ENCODE assay signal across 11 cellular contexts in genomic region chr17:77343031-77343866, GRCh38.
DNase-seq lines count a peak whose midpoint lies in the region; ATAC-seq and TF ChIP-seq lines count a peak whose summit lies in the region.
"Had no signal": no experiment of that assay in that cellular context is flagged by ENCODE, and none has a peak within 500 bp of the region (broad histone marks: within the 10 kb centered on the region; RNA-seq: fewer than 3 reads in every experiment).

No MANE protein-coding gene starts in this region.

- no peak for DNase-seq in activated naive CD4-positive, alpha-beta T cell treated with anti-CD3 and anti-CD28 coated beads for 36 hours
- DNase-seq in activated naive CD4-positive, alpha-beta T cell treated with anti-CD3 and anti-CD28 coated beads, Interleukin-2, amount 50 U/mL, for 16 hours, result no peak
- peak; percentile 36 for DNase-seq in activated T-cell treated with anti-CD3 and anti-CD28 coated beads, Interleukin-2, amount 50 U/mL, for 24 hours
- no peak for DNase-seq in lower lobe of right lung
- DNase-seq in upper lobe of right lung, result peak; percentile 4
- no peak for DNase-seq in MM.1S
- DNase-seq in A172 (ENCODE audit: low spot score), result no peak
- no peak for DNase-seq in omental fat pad (ENCODE audit: low spot score)
- DNase-seq: NCI-H2171; SHP77; stimulated activated CD4-positive, alpha-beta T cell treated with anti-CD3 and anti-CD28 coated beads, Interleukin-12 subunit alpha, Interleukin-12 subunit beta, amount 100 ng/mL, for 4 hours had no signal

- CTCF ChIA-PET in activated naive CD4-positive, alpha-beta T cell treated with anti-CD3 and anti-CD28 coated beads for 36 hours (lab: Charles Lee), result no interaction called here

- no peaks in the 10 kb centered on the region for H3K27me3 Mint-ChIP-seq in activated naive CD4-positive, alpha-beta T cell treated with anti-CD3 and anti-CD28 coated beads for 36 hours (ENCODE audit: low read depth)
- H3K27me3 Mint-ChIP-seq in activated T-cell treated with anti-CD3 and anti-CD28 coated beads, Interleukin-2, amount 50 U/mL, for 24 hours, result no peaks in the 10 kb centered on the region

- no peaks in the 10 kb centered on the region for H3K9me2 ChIP-seq in MM.1S (replicated peaks; ENCODE audit: insufficient read depth, low read length)

- peaks cover 83% of the 10 kb centered on the region for H3K79me2 ChIP-seq in MM.1S (ENCODE audit: low read length)

- H3K4me2 ChIP-seq in MM.1S (ENCODE audit: low read depth, low read length), result no peak overlapping the region

- H3K27ac ChIP-seq in lower lobe of right lung (peak overlapping the region; percentile 54), upper lobe of right lung (no peak overlapping the region), MM.1S (ENCODE audit: low read length) (no peak overlapping the region)

- H3F3A ChIP-seq in MM.1S (ENCODE audit: insufficient read depth, low read length), result peaks cover 8% of the 10 kb centered on the region; the same call in 1 of the 2 replicates

- H3K4me3 ChIP-seq in lower lobe of right lung (no peak overlapping the region), upper lobe of right lung (no peak overlapping the region), MM.1S (ENCODE audit: low read length) (no peak overlapping the region)

- H3K36me3 Mint-ChIP-seq in activated naive CD4-positive, alpha-beta T cell treated with anti-CD3 and anti-CD28 coated beads for 36 hours (ENCODE audit: low read depth), result no peaks in the 10 kb centered on the region
- H3K36me3 Mint-ChIP-seq in activated T-cell treated with anti-CD3 and anti-CD28 coated beads, Interleukin-2, amount 50 U/mL, for 24 hours (ENCODE audit: low read depth), result no peaks in the 10 kb centered on the region

- intact Hi-C loops in activated naive CD4-positive, alpha-beta T cell treated with anti-CD3 and anti-CD28 coated beads for 36 hours (cut with micrococcal nuclease), result loop anchor here (2.0 kb wide), 1 partner anchor 48 kb away; no protein-coding TSS in a partner anchor
- intact Hi-C loops in lower lobe of right lung (cut with DNase I), result no loop called here
- intact Hi-C loops in upper lobe of right lung (cut with DNase I), result no loop called here

- H3K9me3 ChIP-seq in lower lobe of right lung, result no peaks in the 10 kb centered on the region
- no peaks in the 10 kb centered on the region for H3K9me3 ChIP-seq in upper lobe of right lung
- no peaks in the 10 kb centered on the region for H3K9me3 ChIP-seq in MM.1S (replicated peaks; ENCODE audit: insufficient read depth, low read length)

- H3K9ac ChIP-seq in MM.1S (ENCODE audit: low read length), result no peak overlapping the region

- H3K4me3 Mint-ChIP-seq in activated naive CD4-positive, alpha-beta T cell treated with anti-CD3 and anti-CD28 coated beads for 36 hours, result no peak overlapping the region
- peak overlapping the region; percentile 63 for H3K4me3 Mint-ChIP-seq in activated T-cell treated with anti-CD3 and anti-CD28 coated beads, Interleukin-2, amount 50 U/mL, for 24 hours

- peaks cover 44% of the 10 kb centered on the region for H3K4me1 Mint-ChIP-seq in activated naive CD4-positive, alpha-beta T cell treated with anti-CD3 and anti-CD28 coated beads for 36 hours (ENCODE audit: low read depth)
- peaks cover 58% of the 10 kb centered on the region for H3K4me1 Mint-ChIP-seq in activated T-cell treated with anti-CD3 and anti-CD28 coated beads, Interleukin-2, amount 50 U/mL, for 24 hours (ENCODE audit: low read depth)

- H4K20me1 ChIP-seq in MM.1S (ENCODE audit: insufficient read depth, low read length), result no peaks in the 10 kb centered on the region

- peak overlapping the region; percentile 80 for H3K27ac Mint-ChIP-seq in activated naive CD4-positive, alpha-beta T cell treated with anti-CD3 and anti-CD28 coated beads for 36 hours
- H3K27ac Mint-ChIP-seq in activated T-cell treated with anti-CD3 and anti-CD28 coated beads, Interleukin-2, amount 50 U/mL, for 24 hours, result peak overlapping the region; percentile 92

- H2AFZ ChIP-seq in MM.1S (ENCODE audit: low read length), result no peak overlapping the region

- no peak for TF ChIP-seq CTCF in lower lobe of right lung (IDR thresholded peaks at IDR 0.05)
- no peak for TF ChIP-seq CTCF in upper lobe of right lung (IDR thresholded peaks at IDR 0.05)
- TF ChIP-seq CTCF in MM.1S (IDR thresholded peaks at IDR 0.05; ENCODE audit: low read length), result no peak
- no peak for TF ChIP-seq CTCF in omental fat pad (IDR thresholded peaks at IDR 0.05)

- H3K27me3 ChIP-seq in lower lobe of right lung (ENCODE audit: low read depth), result no peaks in the 10 kb centered on the region
- H3K27me3 ChIP-seq in upper lobe of right lung, result no peaks in the 10 kb centered on the region
- H3K27me3 ChIP-seq in MM.1S (replicated peaks; ENCODE audit: insufficient read depth, low read length), result no peaks in the 10 kb centered on the region

- ATAC-seq in lower lobe of right lung, result no peak
- ATAC-seq in upper lobe of right lung, result no peak
- ATAC-seq in omental fat pad (ENCODE audit: low FRiP score), result no peak

- peaks cover 2% of the 10 kb centered on the region for H3K9me3 Mint-ChIP-seq in activated naive CD4-positive, alpha-beta T cell treated with anti-CD3 and anti-CD28 coated beads for 36 hours
- peaks cover 2% of the 10 kb centered on the region for H3K9me3 Mint-ChIP-seq in activated T-cell treated with anti-CD3 and anti-CD28 coated beads, Interleukin-2, amount 50 U/mL, for 24 hours

- H3K4me1 ChIP-seq in lower lobe of right lung (peaks cover 36% of the 10 kb centered on the region), upper lobe of right lung (peaks cover 26% of the 10 kb centered on the region), MM.1S (ENCODE audit: low read length) (peaks cover 15% of the 10 kb centered on the region)

- H3K36me3 ChIP-seq in lower lobe of right lung, result no peaks in the 10 kb centered on the region
- no peaks in the 10 kb centered on the region for H3K36me3 ChIP-seq in upper lobe of right lung
- H3K36me3 ChIP-seq in MM.1S (replicated peaks; ENCODE audit: insufficient read depth, low read length), result no peaks in the 10 kb centered on the region

Comparison
In these comparisons a context has a peak if more than half of its experiments do, and no peak if none do; other contexts are left out.
1. DNase-seq: peak in activated T-cell treated with anti-CD3 and anti-CD28 coated beads, Interleukin-2, amount 50 U/mL, for 24 hours (single experiment) and upper lobe of right lung (single experiment); none in activated naive CD4-positive, alpha-beta T cell treated with anti-CD3 and anti-CD28 coated beads for 36 hours (single experiment), activated naive CD4-positive, alpha-beta T cell treated with anti-CD3 and anti-CD28 coated beads, Interleukin-2, amount 50 U/mL, for 16 hours (single experiment), lower lobe of right lung (single experiment), MM.1S (single experiment), A172 (single experiment) and omental fat pad (single experiment).